In the genomic region with DNA sequence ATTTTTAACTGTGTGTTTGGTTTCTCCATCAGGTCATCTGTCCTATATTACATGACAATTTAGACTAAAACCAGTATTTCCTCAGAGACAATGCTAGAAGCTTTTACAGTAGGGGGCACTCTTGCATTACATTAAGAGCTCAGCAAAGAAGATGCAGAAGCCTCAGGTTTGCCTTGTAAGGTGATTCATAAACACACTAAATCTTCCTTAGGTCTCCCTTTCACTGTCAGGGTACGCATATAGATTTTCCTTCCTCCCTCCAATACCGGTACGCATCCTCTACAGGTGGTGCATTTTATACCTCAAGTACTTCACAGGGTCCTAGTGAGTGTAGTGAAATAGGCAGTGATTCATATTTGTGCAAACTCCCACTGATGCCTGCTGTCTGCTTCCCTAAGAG, we compare ENCODE assay signal across 8 cellular contexts. TPM values are rescaled to one million over a fixed set of nuclear protein-coding genes. Genes with fewer than 3 reads are reported as not detected.
DNase-seq lines count a peak whose midpoint lies in the region; ATAC-seq and TF ChIP-seq lines count a peak whose summit lies in the region.

No MANE protein-coding gene starts in this region.

- no peak for TF ChIP-seq POLR2A in adrenal gland (IDR thresholded peaks at IDR 0.05)
- TF ChIP-seq POLR2A in testis (IDR thresholded peaks at IDR 0.05) = no peak

- 34 to 57% (median 40%) methylated on average over 3 of the region's 3 CpGs for WGBS in adrenal gland, 4 donors
- WGBS in testis, 2 donors = 51 to 73% methylated on average over 3 of the region's 3 CpGs

- no peaks in the 10 kb centered on the region for H3K9me3 ChIP-seq in adrenal gland (replicated peaks in 1 of 3)
- no peaks in the 10 kb centered on the region for H3K9me3 ChIP-seq in testis
- no peaks in the 10 kb centered on the region for H3K9me3 ChIP-seq in ascending aorta

- DNase-seq in DMS 273 (lab: John Stamatoyannopoulos, UW; ENCODE audit: unreplicated experiment) (peak; percentile 88), NCI-H526 treated with DMSO at 0.1 percent for 48 hours (lab: John Stamatoyannopoulos, UW) (peak; percentile 57), adrenal gland (peak in 2 of 7 donors; percentile 18 to 19), kidney glomerular epithelial cell (lab: John Stamatoyannopoulos, UW) (peak; percentile 72), testis (no peak), ascending aorta (ENCODE audit: low spot score in 2 of 2) (no peak)

- TF ChIP-seq CTCF in adrenal gland (IDR thresholded peaks at IDR 0.05) (peak; percentile 33 to 69 (median 62)), testis (IDR thresholded peaks at IDR 0.05) (no peak), ascending aorta (IDR thresholded peaks at IDR 0.05) (peak in 1 of 3 experiments; percentile 13)

- H3K27ac ChIP-seq in adrenal gland (no peak overlapping the region), testis (no peak overlapping the region), ascending aorta (no peak overlapping the region)

- H3K27me3 ChIP-seq in adrenal gland = no peaks in the 10 kb centered on the region
- no peaks in the 10 kb centered on the region for H3K27me3 ChIP-seq in testis
- no peaks in the 10 kb centered on the region for H3K27me3 ChIP-seq in ascending aorta

- no peaks in the 10 kb centered on the region for H3K4me1 ChIP-seq in adrenal gland (replicated peaks in 1 of 2)
- H3K4me1 ChIP-seq in testis = no peaks in the 10 kb centered on the region
- no peaks in the 10 kb centered on the region for H3K4me1 ChIP-seq in ascending aorta

- H3K36me3 ChIP-seq in adrenal gland (replicated peaks in 1 of 2) (no peaks in the 10 kb centered on the region), testis (ENCODE audit: low read depth, missing control alignments) (no peaks in the 10 kb centered on the region), ascending aorta (no peaks in the 10 kb centered on the region)

- H3K4me3 ChIP-seq in adrenal gland = no peak overlapping the region
- H3K4me3 ChIP-seq in testis = no peak overlapping the region
- no peak overlapping the region for H3K4me3 ChIP-seq in ascending aorta

- intact Hi-C loops in adrenal gland (cut with DNase I) = loop anchor here (5.0 to 10.0 kb wide), 2 partner anchors 161 to 163 kb away; no protein-coding TSS in a partner anchor
- intact Hi-C loops in testis (cut with DNase I; ENCODE audit: low total_unique reads) = no loop called here
- intact Hi-C loops in ascending aorta (cut with DNase I) = no loop called here

- ATAC-seq in GM19035 (IDR thresholded peaks at IDR 0.05; ENCODE audit: unreplicated experiment) (peak; percentile 51), HG03521 (IDR thresholded peaks at IDR 0.05; ENCODE audit: unreplicated experiment) (peak; percentile 34)

RNA-seq across cellular contexts. Expression of a gene that starts 46.5 kb away (rescaled TPM):
- total RNA-seq in adrenal gland (10 to 100 TPM in 5 of 8 donors, 1 to 10 TPM in 3; 3.7 to 23.3 (median 12.9) TPM), testis (1 to 10 TPM; 3.2 to 4.5 TPM), ascending aorta (not detected)
- polyA plus RNA-seq in adrenal gland (1 to 10 TPM; 4.5 to 5.3 (median 5.1) TPM), testis (ENCODE audit: insufficient read depth, low read depth, low replicate concordance) (3.4 TPM)

Comparison
In these comparisons a context has a peak if more than half of its experiments do, and no peak if none do; other contexts are left out.
1. DNase-seq: peak in DMS 273 (single experiment), NCI-H526 treated with DMSO at 0.1 percent for 48 hours (single experiment) and kidney glomerular epithelial cell (single experiment); none in testis (single experiment) and ascending aorta (0 of 2).
2. CTCF ChIP-seq: peak in adrenal gland (6 of 6); none in testis (0 of 3).
3. intact Hi-C loops: an anchor here in adrenal gland (5.0 to 10.0 kb wide); none called in testis and ascending aorta.